ENCODE assay signal across 1 cellular context in genomic region chrX:119501511-119502148, GRCh38.
TF ChIP-seq lines count a peak whose summit lies in the region.

No MANE protein-coding gene starts in this region.

TF ChIP-seq in HepG2, 621 proteins besides CTCF, POLR2A, EP300 and RAD21:
- TF ChIP-seq ZNF7 (CRISPR knock-in tag; IDR thresholded peaks at IDR 0.05) (no peak), ZNF383 (CRISPR knock-in tag; IDR thresholded peaks at IDR 0.05; ENCODE audit: borderline replicate concordance) (no peak), ZNF333 (CRISPR knock-in tag; IDR thresholded peaks at IDR 0.05; ENCODE audit: borderline replicate concordance) (no peak), ZNF713 (CRISPR knock-in tag; IDR thresholded peaks at IDR 0.05) (no peak), FOXK2 (IDR thresholded peaks at IDR 0.05) (no peak), NFKBIZ (CRISPR knock-in tag; IDR thresholded peaks at IDR 0.05) (no peak)
- TF ChIP-seq, protein P1, sequence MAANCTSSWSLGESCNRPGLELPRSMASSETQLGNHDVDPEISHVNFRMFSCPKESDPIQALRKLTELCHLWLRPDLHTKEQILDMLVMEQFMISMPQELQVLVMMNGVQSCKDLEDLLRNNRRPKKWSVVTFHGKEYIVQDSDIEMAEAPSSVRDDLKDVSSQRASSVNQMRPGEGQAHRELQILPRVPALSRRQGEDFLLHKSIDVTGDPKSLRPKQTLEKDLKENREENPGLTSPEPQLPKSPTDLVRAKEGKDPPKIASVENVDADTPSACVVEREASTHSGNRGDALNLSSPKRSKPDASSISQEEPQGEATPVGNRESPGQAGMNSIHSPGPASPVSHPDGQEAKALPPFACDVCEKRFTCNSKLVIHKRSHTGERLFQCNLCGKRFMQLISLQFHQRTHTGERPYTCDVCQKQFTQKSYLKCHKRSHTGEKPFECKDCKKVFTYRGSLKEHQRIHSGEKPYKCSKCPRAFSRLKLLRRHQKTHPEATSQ (CRISPR knock-in tag; IDR thresholded peaks at IDR 0.05; ENCODE audit: borderline replicate concordance) = no peak
- TF ChIP-seq, protein P2, sequence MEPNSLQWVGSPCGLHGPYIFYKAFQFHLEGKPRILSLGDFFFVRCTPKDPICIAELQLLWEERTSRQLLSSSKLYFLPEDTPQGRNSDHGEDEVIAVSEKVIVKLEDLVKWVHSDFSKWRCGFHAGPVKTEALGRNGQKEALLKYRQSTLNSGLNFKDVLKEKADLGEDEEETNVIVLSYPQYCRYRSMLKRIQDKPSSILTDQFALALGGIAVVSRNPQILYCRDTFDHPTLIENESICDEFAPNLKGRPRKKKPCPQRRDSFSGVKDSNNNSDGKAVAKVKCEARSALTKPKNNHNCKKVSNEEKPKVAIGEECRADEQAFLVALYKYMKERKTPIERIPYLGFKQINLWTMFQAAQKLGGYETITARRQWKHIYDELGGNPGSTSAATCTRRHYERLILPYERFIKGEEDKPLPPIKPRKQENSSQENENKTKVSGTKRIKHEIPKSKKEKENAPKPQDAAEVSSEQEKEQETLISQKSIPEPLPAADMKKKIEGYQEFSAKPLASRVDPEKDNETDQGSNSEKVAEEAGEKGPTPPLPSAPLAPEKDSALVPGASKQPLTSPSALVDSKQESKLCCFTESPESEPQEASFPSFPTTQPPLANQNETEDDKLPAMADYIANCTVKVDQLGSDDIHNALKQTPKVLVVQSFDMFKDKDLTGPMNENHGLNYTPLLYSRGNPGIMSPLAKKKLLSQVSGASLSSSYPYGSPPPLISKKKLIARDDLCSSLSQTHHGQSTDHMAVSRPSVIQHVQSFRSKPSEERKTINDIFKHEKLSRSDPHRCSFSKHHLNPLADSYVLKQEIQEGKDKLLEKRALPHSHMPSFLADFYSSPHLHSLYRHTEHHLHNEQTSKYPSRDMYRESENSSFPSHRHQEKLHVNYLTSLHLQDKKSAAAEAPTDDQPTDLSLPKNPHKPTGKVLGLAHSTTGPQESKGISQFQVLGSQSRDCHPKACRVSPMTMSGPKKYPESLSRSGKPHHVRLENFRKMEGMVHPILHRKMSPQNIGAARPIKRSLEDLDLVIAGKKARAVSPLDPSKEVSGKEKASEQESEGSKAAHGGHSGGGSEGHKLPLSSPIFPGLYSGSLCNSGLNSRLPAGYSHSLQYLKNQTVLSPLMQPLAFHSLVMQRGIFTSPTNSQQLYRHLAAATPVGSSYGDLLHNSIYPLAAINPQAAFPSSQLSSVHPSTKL (CRISPR knock-in tag; IDR thresholded peaks at IDR 0.05) = no peak
